In the genomic region with DNA sequence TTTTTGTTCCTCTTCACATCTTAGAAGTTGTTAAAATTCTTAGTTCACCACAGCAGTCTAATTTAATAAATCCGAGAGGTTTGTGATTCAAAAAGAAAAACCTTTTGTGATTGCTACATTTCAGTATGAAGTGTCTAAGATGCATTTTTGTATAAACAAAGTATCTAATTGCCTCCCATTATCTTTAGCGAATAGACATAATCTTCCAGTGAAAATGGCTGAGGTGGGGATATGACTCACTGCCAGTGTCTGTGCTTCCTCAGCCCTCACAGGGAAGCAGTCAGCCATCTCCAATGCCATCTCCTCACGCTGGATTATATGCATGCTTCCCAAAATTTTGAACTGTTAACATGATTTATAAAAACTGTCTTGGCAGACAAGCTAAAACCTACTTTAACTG, we compare ENCODE assay signal across 1 cellular context.
TF ChIP-seq lines count a peak whose summit lies in the region.

No MANE protein-coding gene starts in this region.

TF ChIP-seq in HEK293, 187 proteins besides CTCF, POLR2A, EP300 and RAD21 (continued from another document):
- TF ChIP-seq ZNF2 (tag by site-specific recombination; IDR thresholded peaks at IDR 0.05) (no peak), BCL11B (tag by site-specific recombination; IDR thresholded peaks at IDR 0.05; ENCODE audit: low read depth) (no peak), ZXDB (tag by site-specific recombination; IDR thresholded peaks at IDR 0.05) (no peak), ZNF677 (tag by site-specific recombination; IDR thresholded peaks at IDR 0.05) (no peak), ZNF510 (tag by site-specific recombination; IDR thresholded peaks at IDR 0.05; ENCODE audit: insufficient replicate concordance) (no peak), ZEB2 (tag by site-specific recombination; IDR thresholded peaks at IDR 0.05) (0 out of 2 replicates have a peak, but pooled peaks have one; percentile 24), SP7 (tag by site-specific recombination; IDR thresholded peaks at IDR 0.05) (peak; percentile 18; the same call in 1 of the 2 replicates), ZNF366 (tag by site-specific recombination; conservative IDR thresholded peaks at IDR 0.05) (0 out of 2 replicates have a peak, but pooled peaks have one; percentile 34), ZNF837 (tag by site-specific recombination; IDR thresholded peaks at IDR 0.05) (no peak), REPIN1 (tag by site-specific recombination; IDR thresholded peaks at IDR 0.05; ENCODE audit: low read depth) (no peak), IKZF3 (tag by site-specific recombination; IDR thresholded peaks at IDR 0.05) (peak; percentile 37; the same call in 1 of the 2 replicates), ZIC2 (tag by site-specific recombination; IDR thresholded peaks at IDR 0.05) (no peak), ZNF544 (tag by site-specific recombination; IDR thresholded peaks at IDR 0.05) (no peak), ZNF660 (tag by site-specific recombination; IDR thresholded peaks at IDR 0.05) (0 out of 2 replicates have a peak, but pooled peaks have one; percentile 52), ZNF24 (tag by site-specific recombination; IDR thresholded peaks at IDR 0.05) (no peak), ZBTB8A (tag by site-specific recombination; IDR thresholded peaks at IDR 0.05) (no peak), ZNF600 (tag by site-specific recombination; IDR thresholded peaks at IDR 0.05) (no peak), OSR2 (tag by site-specific recombination; IDR thresholded peaks at IDR 0.05) (no peak), FEZF1 (tag by site-specific recombination; IDR thresholded peaks at IDR 0.05) (no peak), ZNF555 (tag by site-specific recombination; conservative IDR thresholded peaks at IDR 0.05) (no peak), ZNF175 (tag by site-specific recombination; IDR thresholded peaks at IDR 0.05) (no peak)
- TF ChIP-seq, protein P1, sequence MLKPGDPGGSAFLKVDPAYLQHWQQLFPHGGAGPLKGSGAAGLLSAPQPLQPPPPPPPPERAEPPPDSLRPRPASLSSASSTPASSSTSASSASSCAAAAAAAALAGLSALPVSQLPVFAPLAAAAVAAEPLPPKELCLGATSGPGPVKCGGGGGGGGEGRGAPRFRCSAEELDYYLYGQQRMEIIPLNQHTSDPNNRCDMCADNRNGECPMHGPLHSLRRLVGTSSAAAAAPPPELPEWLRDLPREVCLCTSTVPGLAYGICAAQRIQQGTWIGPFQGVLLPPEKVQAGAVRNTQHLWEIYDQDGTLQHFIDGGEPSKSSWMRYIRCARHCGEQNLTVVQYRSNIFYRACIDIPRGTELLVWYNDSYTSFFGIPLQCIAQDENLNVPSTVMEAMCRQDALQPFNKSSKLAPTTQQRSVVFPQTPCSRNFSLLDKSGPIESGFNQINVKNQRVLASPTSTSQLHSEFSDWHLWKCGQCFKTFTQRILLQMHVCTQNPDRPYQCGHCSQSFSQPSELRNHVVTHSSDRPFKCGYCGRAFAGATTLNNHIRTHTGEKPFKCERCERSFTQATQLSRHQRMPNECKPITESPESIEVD (tag by site-specific recombination; IDR thresholded peaks at IDR 0.05) = peak; percentile 50; the same call in 1 of the 2 replicates
- TF ChIP-seq, protein P2, sequence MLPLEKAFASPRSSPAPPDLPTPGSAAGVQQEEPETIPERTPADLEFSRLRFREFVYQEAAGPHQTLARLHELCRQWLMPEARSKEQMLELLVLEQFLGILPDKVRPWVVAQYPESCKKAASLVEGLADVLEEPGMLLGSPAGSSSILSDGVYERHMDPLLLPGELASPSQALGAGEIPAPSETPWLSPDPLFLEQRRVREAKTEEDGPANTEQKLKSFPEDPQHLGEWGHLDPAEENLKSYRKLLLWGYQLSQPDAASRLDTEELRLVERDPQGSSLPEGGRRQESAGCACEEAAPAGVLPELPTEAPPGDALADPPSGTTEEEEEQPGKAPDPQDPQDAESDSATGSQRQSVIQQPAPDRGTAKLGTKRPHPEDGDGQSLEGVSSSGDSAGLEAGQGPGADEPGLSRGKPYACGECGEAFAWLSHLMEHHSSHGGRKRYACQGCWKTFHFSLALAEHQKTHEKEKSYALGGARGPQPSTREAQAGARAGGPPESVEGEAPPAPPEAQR (tag by site-specific recombination; IDR thresholded peaks at IDR 0.05) = no peak
- TF ChIP-seq, protein P3, sequence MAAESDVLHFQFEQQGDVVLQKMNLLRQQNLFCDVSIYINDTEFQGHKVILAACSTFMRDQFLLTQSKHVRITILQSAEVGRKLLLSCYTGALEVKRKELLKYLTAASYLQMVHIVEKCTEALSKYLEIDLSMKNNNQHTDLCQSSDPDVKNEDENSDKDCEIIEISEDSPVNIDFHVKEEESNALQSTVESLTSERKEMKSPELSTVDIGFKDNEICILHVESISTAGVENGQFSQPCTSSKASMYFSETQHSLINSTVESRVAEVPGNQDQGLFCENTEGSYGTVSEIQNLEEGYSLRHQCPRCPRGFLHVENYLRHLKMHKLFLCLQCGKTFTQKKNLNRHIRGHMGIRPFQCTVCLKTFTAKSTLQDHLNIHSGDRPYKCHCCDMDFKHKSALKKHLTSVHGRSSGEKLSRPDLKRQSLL (tag by site-specific recombination; IDR thresholded peaks at IDR 0.05) = no peak
- TF ChIP-seq, protein P4, sequence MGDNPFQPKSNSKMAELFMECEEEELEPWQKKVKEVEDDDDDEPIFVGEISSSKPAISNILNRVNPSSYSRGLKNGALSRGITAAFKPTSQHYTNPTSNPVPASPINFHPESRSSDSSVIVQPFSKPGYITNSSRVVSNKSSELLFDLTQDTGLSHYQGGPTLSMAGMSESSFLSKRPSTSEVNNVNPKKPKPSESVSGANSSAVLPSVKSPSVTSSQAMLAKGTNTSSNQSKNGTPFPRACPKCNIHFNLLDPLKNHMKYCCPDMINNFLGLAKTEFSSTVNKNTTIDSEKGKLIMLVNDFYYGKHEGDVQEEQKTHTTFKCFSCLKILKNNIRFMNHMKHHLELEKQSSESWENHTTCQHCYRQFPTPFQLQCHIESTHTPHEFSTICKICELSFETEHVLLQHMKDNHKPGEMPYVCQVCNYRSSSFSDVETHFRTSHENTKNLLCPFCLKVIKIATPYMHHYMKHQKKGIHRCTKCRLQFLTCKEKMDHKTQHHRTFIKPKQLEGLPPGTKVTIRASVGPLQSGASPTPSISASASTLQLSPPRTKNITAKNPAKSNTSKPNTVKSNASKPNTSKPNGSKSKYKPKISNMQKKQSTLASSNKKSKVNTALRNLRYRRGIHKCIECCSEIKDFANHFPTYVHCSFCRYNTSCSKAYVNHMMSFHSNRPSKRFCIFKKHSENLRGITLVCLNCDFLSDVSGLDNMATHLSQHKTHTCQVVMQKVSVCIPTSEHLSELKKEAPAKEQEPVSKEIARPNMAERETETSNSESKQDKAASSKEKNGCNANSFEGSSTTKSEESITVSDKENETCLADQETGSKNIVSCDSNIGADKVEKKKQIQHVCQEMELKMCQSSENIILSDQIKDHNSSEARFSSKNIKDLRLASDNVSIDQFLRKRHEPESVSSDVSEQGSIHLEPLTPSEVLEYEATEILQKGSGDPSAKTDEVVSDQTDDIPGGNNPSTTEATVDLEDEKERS (tag by site-specific recombination; IDR thresholded peaks at IDR 0.05) = no peak
- TF ChIP-seq, protein P5, sequence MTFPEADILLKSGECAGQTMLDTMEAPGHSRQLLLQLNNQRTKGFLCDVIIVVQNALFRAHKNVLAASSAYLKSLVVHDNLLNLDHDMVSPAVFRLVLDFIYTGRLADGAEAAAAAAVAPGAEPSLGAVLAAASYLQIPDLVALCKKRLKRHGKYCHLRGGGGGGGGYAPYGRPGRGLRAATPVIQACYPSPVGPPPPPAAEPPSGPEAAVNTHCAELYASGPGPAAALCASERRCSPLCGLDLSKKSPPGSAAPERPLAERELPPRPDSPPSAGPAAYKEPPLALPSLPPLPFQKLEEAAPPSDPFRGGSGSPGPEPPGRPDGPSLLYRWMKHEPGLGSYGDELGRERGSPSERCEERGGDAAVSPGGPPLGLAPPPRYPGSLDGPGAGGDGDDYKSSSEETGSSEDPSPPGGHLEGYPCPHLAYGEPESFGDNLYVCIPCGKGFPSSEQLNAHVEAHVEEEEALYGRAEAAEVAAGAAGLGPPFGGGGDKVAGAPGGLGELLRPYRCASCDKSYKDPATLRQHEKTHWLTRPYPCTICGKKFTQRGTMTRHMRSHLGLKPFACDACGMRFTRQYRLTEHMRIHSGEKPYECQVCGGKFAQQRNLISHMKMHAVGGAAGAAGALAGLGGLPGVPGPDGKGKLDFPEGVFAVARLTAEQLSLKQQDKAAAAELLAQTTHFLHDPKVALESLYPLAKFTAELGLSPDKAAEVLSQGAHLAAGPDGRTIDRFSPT (tag by site-specific recombination; IDR thresholded peaks at IDR 0.05) = no peak
